1 cellular context compared by ENCODE assay signal in genomic region chr9:34646211-34647083, GRCh38.
A peak's percentile ranks its signal among the peaks of the same experiment; 100 is the strongest.
TF ChIP-seq lines count a peak whose summit lies in the region.

TSS of gene GALT (plus strand) at chr9:34646675. CDS start at chr9:34646705, 30 bp downstream.

TF ChIP-seq in HepG2, 621 proteins besides CTCF, POLR2A, EP300 and RAD21 (continued from another document and continues in another):
- no peak; the same call in 1 of the 2 replicates for TF ChIP-seq ZNF678 (CRISPR knock-in tag; IDR thresholded peaks at IDR 0.05)
- no peak for TF ChIP-seq ZNF576 (CRISPR knock-in tag; IDR thresholded peaks at IDR 0.05)
- TF ChIP-seq GPN1 (CRISPR knock-in tag; IDR thresholded peaks at IDR 0.05; ENCODE audit: borderline replicate concordance): no peak
- no peak for TF ChIP-seq ZNF367 (CRISPR knock-in tag; IDR thresholded peaks at IDR 0.05; ENCODE audit: borderline replicate concordance)
- TF ChIP-seq ZNF841 (CRISPR knock-in tag; IDR thresholded peaks at IDR 0.05; ENCODE audit: borderline replicate concordance): no peak
- no peak for TF ChIP-seq E2F2 (CRISPR knock-in tag; IDR thresholded peaks at IDR 0.05; ENCODE audit: borderline replicate concordance)
- no peak for TF ChIP-seq ZNF18 (CRISPR knock-in tag; IDR thresholded peaks at IDR 0.05; ENCODE audit: insufficient replicate concordance)
- no peak for TF ChIP-seq ZNF24 (IDR thresholded peaks at IDR 0.05)
- TF ChIP-seq USF2 (IDR thresholded peaks at IDR 0.05; ENCODE audit: low read depth, low read length): peak; percentile 92
- peak; percentile 100; the same call in 1 of the 2 replicates for TF ChIP-seq USF2 (CRISPR knock-in tag; IDR thresholded peaks at IDR 0.05; ENCODE audit: borderline replicate concordance)
- TF ChIP-seq ARID5B (CRISPR knock-in tag; IDR thresholded peaks at IDR 0.05): no peak; the same call in 1 of the 2 replicates
- TF ChIP-seq ZNF296 (CRISPR knock-in tag; conservative IDR thresholded peaks at IDR 0.05): no peak
- TF ChIP-seq ZNF891 (CRISPR knock-in tag; IDR thresholded peaks at IDR 0.05): peak; percentile 85; the same call in 1 of the 2 replicates
- TF ChIP-seq HDAC1 (CRISPR knock-in tag; IDR thresholded peaks at IDR 0.05): peak; percentile 78
- TF ChIP-seq MAFK (conservative IDR thresholded peaks at IDR 0.05 in 1 of 2, IDR thresholded peaks at IDR 0.05 in 1 of 2; ENCODE audit: low read length in 2 of 2): no peak
- TF ChIP-seq ZFP36 (IDR thresholded peaks at IDR 0.05; ENCODE audit: borderline replicate concordance, low read depth, low read length, partially characterized antibody): no peak
- no peak for TF ChIP-seq GTF3A (CRISPR knock-in tag; conservative IDR thresholded peaks at IDR 0.05)
- TF ChIP-seq FOXO4 (CRISPR knock-in tag; conservative IDR thresholded peaks at IDR 0.05): no peak
- TF ChIP-seq MTA1 (CRISPR knock-in tag; IDR thresholded peaks at IDR 0.05; ENCODE audit: borderline replicate concordance): no peak
- TF ChIP-seq MIER2 (CRISPR knock-in tag; IDR thresholded peaks at IDR 0.05): no peak
- peak; percentile 55; the same call in 1 of the 2 replicates for TF ChIP-seq ZNF691 (CRISPR knock-in tag; IDR thresholded peaks at IDR 0.05; ENCODE audit: borderline replicate concordance, low read depth)
- TF ChIP-seq PHF8 (CRISPR knock-in tag; IDR thresholded peaks at IDR 0.05): peak; percentile 95
- no peak for TF ChIP-seq ZNF775 (CRISPR knock-in tag; IDR thresholded peaks at IDR 0.05; ENCODE audit: borderline replicate concordance)
- no peak for TF ChIP-seq ZNF704 (CRISPR knock-in tag; IDR thresholded peaks at IDR 0.05; ENCODE audit: borderline replicate concordance)
- TF ChIP-seq MIXL1 (CRISPR knock-in tag; IDR thresholded peaks at IDR 0.05): 0 out of 2 replicates have a peak, but pooled peaks have one; percentile 9
- no peak for TF ChIP-seq GABPA (IDR thresholded peaks at IDR 0.05; ENCODE audit: low read depth, low read length)
- TF ChIP-seq GABPA (CRISPR knock-in tag; IDR thresholded peaks at IDR 0.05; ENCODE audit: low read depth): peak; percentile 38
- TF ChIP-seq SMAD1 (CRISPR knock-in tag; IDR thresholded peaks at IDR 0.05; ENCODE audit: borderline replicate concordance, low read depth): peak; percentile 54; the same call in 1 of the 2 replicates
- 0 out of 2 replicates have a peak, but pooled peaks have one; percentile 40 for TF ChIP-seq ZNF879 (CRISPR knock-in tag; IDR thresholded peaks at IDR 0.05)
- no peak; the same call in 1 of the 2 replicates for TF ChIP-seq ADNP (CRISPR knock-in tag; IDR thresholded peaks at IDR 0.05)
- TF ChIP-seq ZNF34 (CRISPR knock-in tag; IDR thresholded peaks at IDR 0.05; ENCODE audit: borderline replicate concordance): no peak
- TF ChIP-seq DNMT3B (CRISPR knock-in tag; conservative IDR thresholded peaks at IDR 0.05): no peak; the same call in 1 of the 2 replicates
- TF ChIP-seq ZBTB4 (CRISPR knock-in tag; IDR thresholded peaks at IDR 0.05; ENCODE audit: borderline replicate concordance): peak; percentile 37; the same call in 1 of the 2 replicates
- peak; percentile 64 for TF ChIP-seq SRSF1 (optimal IDR thresholded peaks at IDR 0.05; ENCODE audit: low read depth, low read length)
- TF ChIP-seq NR0B2 (CRISPR knock-in tag; IDR thresholded peaks at IDR 0.05): peak; percentile 55; the same call in 1 of the 2 replicates
- TF ChIP-seq POGK (CRISPR knock-in tag; conservative IDR thresholded peaks at IDR 0.05): peak; percentile 85
- peak; percentile 34 for TF ChIP-seq ZMYM4 (CRISPR knock-in tag; IDR thresholded peaks at IDR 0.05)
- no peak; the same call in 1 of the 2 replicates for TF ChIP-seq SP2 (CRISPR knock-in tag; IDR thresholded peaks at IDR 0.05)
